9 cellular contexts compared by ENCODE assay signal in the genomic region with DNA sequence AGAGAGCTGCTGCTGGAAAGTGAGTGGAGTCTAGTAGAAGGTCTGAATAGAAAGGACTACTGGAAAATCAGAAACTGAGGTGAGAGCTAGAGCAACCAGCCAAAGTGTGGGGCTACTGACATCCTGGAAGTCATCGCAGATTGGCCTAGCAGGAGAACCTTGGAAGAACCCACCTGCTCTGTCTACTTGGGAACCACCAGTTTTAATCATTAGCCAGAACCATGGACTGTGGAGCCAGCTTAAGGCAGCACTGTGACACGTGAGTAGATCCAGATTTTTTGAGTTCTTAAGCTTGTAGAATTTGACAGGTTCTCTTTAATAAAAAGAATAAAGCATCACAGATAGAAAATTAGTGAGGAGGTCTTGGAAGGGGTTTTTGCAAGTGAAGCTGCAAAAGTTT.
"Had no signal": no experiment of that assay in that cellular context is flagged by ENCODE, and none has a peak within 500 bp of the region (broad histone marks: within the 10 kb centered on the region; RNA-seq: fewer than 3 reads in every experiment).

No MANE protein-coding gene starts in this region.

- H3K9me3 ChIP-seq: HAP-1 had no signal

- DNase-seq: GM23248, GOT3, H7, HFFc6, IMR-90 had no signal

- FAIRE-seq: K562 had no signal

- ATAC-seq: HCT116, K562 had no signal

- H3K4me1 ChIP-seq: HAP-1 had no signal

- H2AFZ ChIP-seq: GM23248 had no signal

- H3K36me3 ChIP-seq: HAP-1 had no signal

- H3K9ac ChIP-seq: GM23248 had no signal

- H3K27ac ChIP-seq: GM23248, HL-60 had no signal

- H3K4me3 ChIP-seq: GM23248, HAP-1, K562 had no signal
